Comparison of ENCODE assay signal across 8 cellular contexts in the genomic region with DNA sequence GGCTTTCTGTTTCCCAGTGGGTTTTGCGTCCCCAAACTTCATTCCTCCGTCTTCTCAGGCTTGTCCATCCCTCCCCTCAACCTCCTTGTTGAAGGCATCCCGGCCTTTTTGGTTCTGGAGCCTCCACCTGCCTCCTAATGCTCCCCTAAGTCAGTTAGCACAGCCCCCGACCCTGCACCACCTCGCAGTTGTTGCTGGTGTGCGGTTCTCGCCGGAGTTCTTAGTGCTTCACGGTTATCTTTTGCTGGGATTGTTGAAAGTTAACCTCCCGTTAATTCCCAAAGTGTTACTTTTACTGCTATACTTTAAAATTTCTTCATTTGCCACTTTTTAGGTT. TPM values are rescaled to one million over a fixed set of nuclear protein-coding genes. Genes with fewer than 3 reads are reported as not detected.
DNase-seq lines count a peak whose midpoint lies in the region; ATAC-seq and TF ChIP-seq lines count a peak whose summit lies in the region.

No MANE protein-coding gene starts in this region.

- H3K4me3 ChIP-seq in WI38 (ENCODE audit: low read depth, low read length) (peak overlapping the region; percentile 95), heart right ventricle (peak overlapping the region; percentile 66 to 98 (median 90)), skin epidermis (peak overlapping the region; percentile 61 to 94 (median 87))

- WGBS in heart right ventricle, 2 donors = 1 to 3% methylated on average over 10 of the region's 10 CpGs

- ATAC-seq in GM19023 (IDR thresholded peaks at IDR 0.05; ENCODE audit: unreplicated experiment) = peak; percentile 21
- peak; percentile 21 for ATAC-seq in HG02870 (IDR thresholded peaks at IDR 0.05; ENCODE audit: unreplicated experiment)
- ATAC-seq in heart right ventricle = peak in 6 of 8 donors; percentile 11 to 57 (median 32)

- intact Hi-C loops in heart right ventricle (cut with DNase I) = loop anchor here in 8 of 10 donors (1.0 to 10.0 kb wide), 7 partner anchors 51 to 109 kb away; partner anchors contain the start of gene RNF145 (in 5 of the 8)

- TF ChIP-seq CTCF in WI38 (IDR thresholded peaks at IDR 0.05; ENCODE audit: low read depth, low read length) (no peak), heart right ventricle (IDR thresholded peaks at IDR 0.05) (no peak)

- peaks cover 0 to 4% (median 0%) of the 10 kb centered on the region in 11 donors for H3K9me3 ChIP-seq in heart right ventricle

- H3K36me3 ChIP-seq in heart right ventricle = peaks cover 0 to 4% (median 0%) of the 10 kb centered on the region in 9 donors

- H3K27ac ChIP-seq in heart right ventricle (peak overlapping the region; percentile 72 to 98 (median 88)), skin epidermis (peak overlapping the region; percentile 39 to 96 (median 93))

- H3K4me1 ChIP-seq in heart right ventricle = peaks cover 4 to 25% (median 21%) of the 10 kb centered on the region in 9 donors

- no peaks in the 10 kb centered on the region for H3K27me3 ChIP-seq in heart right ventricle

- DNase-seq in heart right ventricle (no peak), retina (no peak), mesenteric fat pad (ENCODE audit: low spot score) (no peak), hippocampal formation (lab: John Stamatoyannopoulos, UW) (no peak)

RNA-seq across cellular contexts. Expression of gene UBLCP1, which starts 0.4 kb away (rescaled TPM):
- total RNA-seq in heart right ventricle (10 to 100 TPM; 11.6 to 17.0 (median 13.9) TPM), mesenteric fat pad (20.6 TPM)
- polyA plus RNA-seq in heart right ventricle = 10 to 100 TPM; 12.4 to 20.9 TPM

RNA-seq across cellular contexts. Expression of gene RNF145, which starts 54.2 kb away (rescaled TPM):
- total RNA-seq in heart right ventricle = 10 to 100 TPM; 16.2 to 37.4 (median 22.2) TPM
- polyA plus RNA-seq in heart right ventricle = 10 to 100 TPM in 1 of 2 donors, 1 to 10 TPM in 1; 9.4 to 30.0 TPM
- 77.9 TPM for total RNA-seq in mesenteric fat pad
